ENCODE assay signal across 7 cellular contexts in genomic region chr10:24920907-24921881, GRCh38. TPM values are rescaled to one million over a fixed set of nuclear protein-coding genes. Genes with fewer than 3 reads are reported as not detected.
DNase-seq lines count a peak whose midpoint lies in the region; ATAC-seq and TF ChIP-seq lines count a peak whose summit lies in the region.

No MANE protein-coding gene starts in this region.

- ATAC-seq in GM18867 (IDR thresholded peaks at IDR 0.05; ENCODE audit: unreplicated experiment), result peak; percentile 91
- peak; percentile 98 for ATAC-seq in HG02973 (IDR thresholded peaks at IDR 0.05; ENCODE audit: unreplicated experiment)

- peak; percentile 85 for DNase-seq in T-helper 2 cell treated with Interferon-gamma antibody and Interleukin-4, amounts not matched to agents 5 μg/mL and 100 μg/mL, for 36 hours (ENCODE audit: low spot score)
- DNase-seq in chondrocyte (ENCODE audit: low spot score) (no peak), lung microvascular endothelial cell (ENCODE audit: low read depth in 2 of 2) (peak; percentile 95 to 97), DMS114 treated with DMSO at 0.1 percent for 48 hours (lab: John Stamatoyannopoulos, UW; ENCODE audit: unreplicated experiment) (no peak)
- peak; percentile 12 to 17 for DNase-seq in stimulated activated CD8-positive, alpha-beta memory T cell treated with anti-CD3 and anti-CD28 coated beads, Interleukin-4, amount 100 ng/mL, for 4 hours (ENCODE audit: low read depth in 2 of 2, low spot score in 1 of 2)

- peak overlapping the region; percentile 68 for H3K27ac Mint-ChIP-seq in T-helper 2 cell treated with Interferon-gamma antibody and Interleukin-4, amounts not matched to agents 5 μg/mL and 100 μg/mL, for 36 hours
- peak overlapping the region; percentile 96 for H3K27ac Mint-ChIP-seq in chondrocyte (ENCODE audit: unreplicated experiment)

- H3K27me3 Mint-ChIP-seq in T-helper 2 cell treated with Interferon-gamma antibody and Interleukin-4, amounts not matched to agents 5 μg/mL and 100 μg/mL, for 36 hours (ENCODE audit: low read depth), result no peaks in the 10 kb centered on the region
- H3K27me3 Mint-ChIP-seq in chondrocyte (ENCODE audit: low read depth), result no peaks in the 10 kb centered on the region

- peaks cover 12% of the 10 kb centered on the region for H3K36me3 Mint-ChIP-seq in T-helper 2 cell treated with Interferon-gamma antibody and Interleukin-4, amounts not matched to agents 5 μg/mL and 100 μg/mL, for 36 hours (ENCODE audit: low read depth)
- H3K36me3 Mint-ChIP-seq in chondrocyte (ENCODE audit: low read depth), result peaks cover 15% of the 10 kb centered on the region

- no peak for TF ChIP-seq CTCF in chondrocyte (IDR thresholded peaks at IDR 0.05)

- H3K4me1 Mint-ChIP-seq in T-helper 2 cell treated with Interferon-gamma antibody and Interleukin-4, amounts not matched to agents 5 μg/mL and 100 μg/mL, for 36 hours (ENCODE audit: low read depth), result peaks cover 9% of the 10 kb centered on the region
- H3K4me1 Mint-ChIP-seq in chondrocyte (ENCODE audit: low read depth), result peaks cover 10% of the 10 kb centered on the region

- H3K9me3 Mint-ChIP-seq in T-helper 2 cell treated with Interferon-gamma antibody and Interleukin-4, amounts not matched to agents 5 μg/mL and 100 μg/mL, for 36 hours, result peaks cover 27% of the 10 kb centered on the region
- H3K9me3 Mint-ChIP-seq in chondrocyte (ENCODE audit: low read depth), result peaks cover 14% of the 10 kb centered on the region

- peak overlapping the region; percentile 38 for H3K4me3 Mint-ChIP-seq in T-helper 2 cell treated with Interferon-gamma antibody and Interleukin-4, amounts not matched to agents 5 μg/mL and 100 μg/mL, for 36 hours
- peak overlapping the region; percentile 25 for H3K4me3 Mint-ChIP-seq in chondrocyte (ENCODE audit: unreplicated experiment)

RNA-seq across cellular contexts. Expression of gene PRTFDC1, which starts 31.2 kb away (rescaled TPM):
- total RNA-seq in chondrocyte (5.9 to 13.1 TPM (median 10.1 TPM) in 3 replicates), lung microvascular endothelial cell (5.6 and 7.6 TPM in 2 replicates)

Comparison
In these comparisons a context has a peak if more than half of its experiments do, and no peak if none do; other contexts are left out.
1. DNase-seq: peak in T-helper 2 cell treated with Interferon-gamma antibody and Interleukin-4, amounts not matched to agents 5 μg/mL and 100 μg/mL, for 36 hours (single experiment), lung microvascular endothelial cell (2 of 2) and stimulated activated CD8-positive, alpha-beta memory T cell treated with anti-CD3 and anti-CD28 coated beads, Interleukin-4, amount 100 ng/mL, for 4 hours (2 of 2); none in chondrocyte (single experiment) and DMS114 treated with DMSO at 0.1 percent for 48 hours (single experiment).